Comparison of ENCODE assay signal across 10 cellular contexts in the genomic region with DNA sequence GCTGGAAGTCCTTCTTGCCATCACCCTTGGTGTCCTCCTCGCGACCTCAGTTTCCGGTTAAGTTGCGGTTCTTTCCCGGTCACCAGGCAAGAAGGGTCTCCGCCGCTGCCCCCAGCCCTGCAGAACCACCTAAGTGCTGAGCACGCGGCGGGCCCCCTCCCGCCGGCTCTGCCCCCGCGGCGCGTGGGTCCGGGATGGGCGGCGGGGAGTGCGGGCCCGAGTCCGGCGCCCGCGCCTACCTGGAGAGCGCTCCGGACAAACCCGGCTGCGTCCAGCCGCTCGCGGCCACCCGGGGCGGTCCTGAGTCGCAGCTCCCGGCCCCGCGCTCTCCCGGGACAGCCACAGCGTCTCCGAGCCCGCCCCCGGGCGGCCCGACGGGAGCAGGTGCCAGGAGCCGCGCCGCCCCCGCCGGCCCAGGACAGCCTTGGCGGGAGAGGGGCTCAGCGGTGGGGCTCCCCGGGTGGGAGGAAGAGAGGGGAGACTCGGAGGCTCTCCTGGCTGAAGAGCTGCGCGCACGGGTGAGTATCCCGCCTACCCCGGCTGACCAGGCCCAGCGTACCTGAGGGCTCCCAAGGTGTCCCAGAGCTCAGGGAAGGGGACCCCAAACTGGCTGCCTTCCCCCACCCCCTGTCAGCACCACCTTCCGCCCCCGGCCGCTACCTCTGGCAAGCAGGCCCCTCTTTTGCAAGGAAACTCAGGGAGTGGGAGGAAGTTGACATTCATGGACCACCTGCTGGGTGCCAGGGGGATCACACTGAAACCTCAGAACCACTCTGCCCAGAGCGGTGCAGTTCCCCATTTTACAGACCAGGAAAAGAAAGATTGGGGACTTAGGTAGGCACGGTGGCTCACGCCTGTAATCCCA. TPM values are rescaled to one million over a fixed set of nuclear protein-coding genes. Genes with fewer than 3 reads are reported as not detected.
DNase-seq lines count a peak whose midpoint lies in the region; ATAC-seq and TF ChIP-seq lines count a peak whose summit lies in the region.
"Had no signal": no experiment of that assay in that cellular context is flagged by ENCODE, and none has a peak within 500 bp of the region (broad histone marks: within the 10 kb centered on the region; RNA-seq: fewer than 3 reads in every experiment).

No MANE protein-coding gene starts in this region.

- peaks cover 15% of the 10 kb centered on the region for H3K27me3 Mint-ChIP-seq in GM23338 (ENCODE audit: insufficient read depth, low read depth, poor library complexity)

- H4K20me1 ChIP-seq in GM23338 (replicated peaks; ENCODE audit: insufficient read depth), result no peaks in the 10 kb centered on the region

- in situ Hi-C loops in gastrocnemius medialis (cut with MboI; ENCODE audit: low sequenced_read_pairs in 4 of 4) (no loop called here), G401 (cut with HindIII; ENCODE audit: low sequenced_read_pairs) (no loop called here)

- no peak overlapping the region for H3K27ac Mint-ChIP-seq in GM23338

- peak overlapping the region; percentile 88 for H3K4me2 ChIP-seq in GM23338

- H3K4me3 Mint-ChIP-seq in GM23338, result peak overlapping the region; percentile 77

- H3K9me3 ChIP-seq in SJSA1 (replicated peaks) (no peaks in the 10 kb centered on the region), heart right ventricle (no peaks in the 10 kb centered on the region), gastrocnemius medialis (no peaks in the 10 kb centered on the region)

- DNase-seq in GM23338 (ENCODE audit: low spot score), result peak; percentile 67
- DNase-seq in SJSA1 (ENCODE audit: low read depth in 1 of 2, low spot score in 2 of 2), result no peak
- DNase-seq in heart right ventricle, result no peak
- DNase-seq in gastrocnemius medialis, result no peak
- no peak for DNase-seq in NK-92 (lab: John Stamatoyannopoulos, UW; ENCODE audit: unreplicated experiment)
- no peak for DNase-seq in HCEC 1CT
- no peak for DNase-seq in G401 (ENCODE audit: low spot score)
- DNase-seq in HPDE6-E6E7 (ENCODE audit: extremely low spot score), result no peak

- H3F3A ChIP-seq in GM23338 (replicated peaks; ENCODE audit: low read depth), result no peaks in the 10 kb centered on the region

- H3K27me3 ChIP-seq in GM23338 (ENCODE audit: insufficient read depth) (0 out of 2 replicates have a peak, but pooled peaks cover 9% of the 10 kb centered on the region), SJSA1 (replicated peaks) (peaks cover 13% of the 10 kb centered on the region), heart right ventricle (peaks cover 0 to 39% (median 31%) of the 10 kb centered on the region in 7 donors), gastrocnemius medialis (no peaks in the 10 kb centered on the region)

- WGBS in heart right ventricle, 2 donors, result 7 to 11% methylated on average over 63 to 67 of the region's 67 CpGs

- no peak for TF ChIP-seq CTCF in GM23338 (conservative IDR thresholded peaks at IDR 0.05; ENCODE audit: low read depth in 2 of 2)
- TF ChIP-seq CTCF in heart right ventricle (IDR thresholded peaks at IDR 0.05), result peak in 2 of 9 donors; percentile 7 to 14
- peak in 1 of 5 experiments; percentile 14 for TF ChIP-seq CTCF in gastrocnemius medialis (IDR thresholded peaks at IDR 0.05 in 4 of 5, conservative IDR thresholded peaks at IDR 0.05 in 1 of 5)

- H3K36me3 ChIP-seq in GM23338 (ENCODE audit: insufficient read depth) (no peaks in the 10 kb centered on the region), SJSA1 (no peaks in the 10 kb centered on the region), heart right ventricle (no peaks in the 10 kb centered on the region), gastrocnemius medialis (no peaks in the 10 kb centered on the region)

- no peaks in the 10 kb centered on the region for H3K9me2 ChIP-seq in GM23338 (ENCODE audit: insufficient read depth)

- no peaks in the 10 kb centered on the region for H3K9me3 Mint-ChIP-seq in GM23338

- peaks cover 19% of the 10 kb centered on the region; the same call in 2 of the 3 replicates for H3K4me1 Mint-ChIP-seq in GM23338

- H3K27ac ChIP-seq in GM23338 (ENCODE audit: low read depth) (no peak overlapping the region), SJSA1 (no peak overlapping the region), heart right ventricle (no peak overlapping the region), gastrocnemius medialis (no peak overlapping the region)

- TF ChIP-seq POLR2A in gastrocnemius medialis (IDR thresholded peaks at IDR 0.05), result no peak

- no peaks in the 10 kb centered on the region for H3K79me2 ChIP-seq in GM23338 (replicated peaks; ENCODE audit: insufficient read depth)

- H3K36me3 Mint-ChIP-seq in GM23338 (ENCODE audit: low read depth), result no peaks in the 10 kb centered on the region

- H2AFZ ChIP-seq in GM23338, result peak overlapping the region; percentile 96

- H3K4me3 ChIP-seq in GM23338 (peak overlapping the region; percentile 78), SJSA1 (peak overlapping the region; percentile 20), heart right ventricle (peak overlapping the region in 9 of 10 donors; percentile 18 to 43 (median 35)), gastrocnemius medialis (peak overlapping the region; percentile 10 to 51 (median 32))

- H3K4me1 ChIP-seq in GM23338 (ENCODE audit: insufficient read depth) (peaks cover 9% of the 10 kb centered on the region; the same call in 1 of the 2 replicates), SJSA1 (replicated peaks) (peaks cover 5% of the 10 kb centered on the region), heart right ventricle (peaks cover 0 to 14% (median 5%) of the 10 kb centered on the region in 9 donors), gastrocnemius medialis (peaks cover 18 to 19% of the 10 kb centered on the region in 2 donors)

- ATAC-seq in GM23338 (peak; percentile 68), heart right ventricle (peak in 3 of 8 donors; percentile 32 to 50 (median 49)), gastrocnemius medialis (no peak)

- intact Hi-C loops in heart right ventricle (cut with DNase I), result no loop called here
- intact Hi-C loops in gastrocnemius medialis (cut with DNase I; ENCODE audit: low total_unique reads), result no loop called here

TF ChIP-seq in GM23338, 12 proteins besides CTCF, POLR2A, EP300 and RAD21 (continues in another document):
- no peak for TF ChIP-seq CREB1 (CRISPR knock-in tag; IDR thresholded peaks at IDR 0.05; ENCODE audit: low read depth)
- no peak for TF ChIP-seq POLR2AphosphoS5 (IDR thresholded peaks at IDR 0.05; ENCODE audit: low read depth)
- no peak for TF ChIP-seq NANOG (IDR thresholded peaks at IDR 0.05; ENCODE audit: borderline replicate concordance)

RNA-seq across cellular contexts. Expression of a gene that starts 22.2 kb away (rescaled TPM):
- 1.8 and 2.1 TPM in 2 replicates for total RNA-seq in GM23338 (2014; rRNA removed; shearing (Covaris generic))
- polyA plus RNA-seq in GM23338 (2016; fragmentation: Nextera tagmentation; extraction: Ambion mirVana) (0.29 and 0.38 TPM in 2 replicates), heart right ventricle (1 to 10 TPM in 1 of 2 donors, under 1 TPM in 1; 0.26 to 1.2 TPM)
- total RNA-seq in SJSA1 (2014; rRNA removed; shearing (Covaris generic)), result 0.18 and 1.2 TPM in 2 replicates
- total RNA-seq in heart right ventricle (1 to 10 TPM in 3 of 10 donors, under 1 TPM in 7; 0.46 to 1.2 (median 0.88) TPM), gastrocnemius medialis (under 1 TPM; 0.13 to 0.86 (median 0.38) TPM)
- 1.7 and 2.3 TPM in 2 replicates for total RNA-seq in G401 (2014; rRNA removed; shearing (Covaris generic))

RNA-seq across cellular contexts. Expression of a gene that starts 25.7 kb away (rescaled TPM):
- 1.9 and 4.6 TPM in 2 replicates for total RNA-seq in GM23338 (2014; rRNA removed; shearing (Covaris generic))
- polyA plus RNA-seq in GM23338 (2016; fragmentation: Nextera tagmentation; extraction: Ambion mirVana) (2.5 and 3.1 TPM in 2 replicates), heart right ventricle (under 1 TPM; 0.09 to 0.29 TPM)
- total RNA-seq in SJSA1 (2014; rRNA removed; shearing (Covaris generic)), result not detected in 2 replicates
- total RNA-seq in heart right ventricle (under 1 TPM in 9 of 10 donors, not detected in 1; 0.16 to 0.56 (median 0.24) TPM), gastrocnemius medialis (under 1 TPM in 2 of 4 donors, not detected in 2; 0.26 to 0.78 TPM)
- total RNA-seq in G401 (2014; rRNA removed; shearing (Covaris generic)), result 1.8 and 1.9 TPM in 2 replicates
- total RNA-seq: glomerular endothelial cell; T-helper 1 cell treated with Interleukin-12 subunit alpha and Interleukin-12 subunit beta and Interleukin-4 antibody, amounts not matched to agents 30 ng/mL and 1 ng/mL, for 36 hours had no signal

RNA-seq across cellular contexts. Expression of a gene that starts 40.0 kb away (rescaled TPM):
- 4.1 and 10.5 TPM in 2 replicates for total RNA-seq in GM23338 (2014; rRNA removed; shearing (Covaris generic))
- polyA plus RNA-seq in GM23338 (2016; fragmentation: Nextera tagmentation; extraction: Ambion mirVana), result 5.4 and 6.6 TPM in 2 replicates
- 0.85 and 1.4 TPM in 2 replicates for total RNA-seq in SJSA1 (2014; rRNA removed; shearing (Covaris generic))
- total RNA-seq in heart right ventricle, result 1 to 10 TPM; 2.2 to 8.4 (median 4.0) TPM
- polyA plus RNA-seq in heart right ventricle, result 10 to 100 TPM in 1 of 2 donors, 1 to 10 TPM in 1; 3.4 to 16.9 TPM
- 1 to 10 TPM; 1.1 to 4.4 (median 3.1) TPM for total RNA-seq in gastrocnemius medialis
- 2.4 and 6.5 TPM in 2 replicates for total RNA-seq in G401 (2014; rRNA removed; shearing (Covaris generic))

RNA-seq across cellular contexts. Expression of a gene that starts 48.6 kb away (rescaled TPM):
- 25.2 and 44.5 TPM in 2 replicates for total RNA-seq in GM23338 (2014; rRNA removed; shearing (Covaris generic))
- 13.9 and 16.4 TPM in 2 replicates for polyA plus RNA-seq in GM23338 (2016; fragmentation: Nextera tagmentation; extraction: Ambion mirVana)
- 7.5 and 12.8 TPM in 2 replicates for total RNA-seq in SJSA1 (2014; rRNA removed; shearing (Covaris generic))
- total RNA-seq in heart right ventricle, result 10 to 100 TPM in 9 of 10 donors, 1 to 10 TPM in 1; 9.3 to 29.7 (median 13.3) TPM
- polyA plus RNA-seq in heart right ventricle, result 100 to 1,000 TPM in 1 of 2 donors, 10 to 100 TPM in 1; 20.6 to 118 TPM
- total RNA-seq in gastrocnemius medialis, result 10 to 100 TPM in 1 of 4 donors, 1 to 10 TPM in 3; 1.8 to 15.0 (median 6.3) TPM
- total RNA-seq in G401 (2014; rRNA removed; shearing (Covaris generic)), result 26.3 and 28.6 TPM in 2 replicates

RNA-seq across cellular contexts. Expression of a gene that starts 50.0 kb away (rescaled TPM):
- 0.52 TPM in 1 of 2 replicates, not detected in the other for total RNA-seq in GM23338 (2014; rRNA removed; shearing (Covaris generic))
- polyA plus RNA-seq in GM23338 (2016; fragmentation: Nextera tagmentation; extraction: Ambion mirVana) (0.26 and 0.31 TPM in 2 replicates), heart right ventricle (under 1 TPM; 0.01 to 0.29 TPM)
- total RNA-seq in SJSA1 (2014; rRNA removed; shearing (Covaris generic)), result not detected in 2 replicates
- total RNA-seq in heart right ventricle (under 1 TPM in 1 of 10 donors, not detected in 9; 0.23 TPM), gastrocnemius medialis (not detected)
- not detected in 2 replicates for total RNA-seq in G401 (2014; rRNA removed; shearing (Covaris generic))
- total RNA-seq: glomerular endothelial cell; T-helper 1 cell treated with Interleukin-12 subunit alpha and Interleukin-12 subunit beta and Interleukin-4 antibody, amounts not matched to agents 30 ng/mL and 1 ng/mL, for 36 hours had no signal

Comparison
In these comparisons a context has a peak if more than half of its experiments do, and no peak if none do; other contexts are left out.
1. H3K4me3 ChIP-seq: peak in every context shown above with its lines; median percentile 78 in GM23338; 35 in heart right ventricle; 32 in gastrocnemius medialis; 20 in SJSA1.